1 cellular context compared by ENCODE assay signal in the genomic region with DNA sequence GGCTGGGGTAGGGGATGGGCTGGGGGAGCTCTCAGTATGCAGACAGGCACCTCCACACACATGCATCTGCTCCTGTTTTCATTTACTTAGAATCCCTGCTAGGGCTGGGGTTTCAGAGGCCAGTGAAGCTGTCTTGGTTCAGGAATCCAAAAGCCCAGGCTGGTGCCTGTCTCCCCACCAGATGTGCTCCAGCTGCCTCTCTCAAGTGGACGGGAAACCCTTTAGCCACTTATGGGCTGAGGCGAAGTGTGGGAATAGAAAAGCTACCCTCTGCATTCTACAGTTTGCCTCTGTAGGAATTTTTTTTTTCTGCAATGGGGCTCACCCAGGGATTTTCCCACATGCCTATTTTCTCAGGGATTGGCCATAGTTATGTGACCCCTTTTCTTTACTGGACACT.
TF ChIP-seq lines count a peak whose summit lies in the region.

No MANE protein-coding gene starts in this region.

TF ChIP-seq in IMR-90, 13 proteins besides CTCF, POLR2A, EP300 and RAD21 (continued from another document):
- TF ChIP-seq, protein P1, sequence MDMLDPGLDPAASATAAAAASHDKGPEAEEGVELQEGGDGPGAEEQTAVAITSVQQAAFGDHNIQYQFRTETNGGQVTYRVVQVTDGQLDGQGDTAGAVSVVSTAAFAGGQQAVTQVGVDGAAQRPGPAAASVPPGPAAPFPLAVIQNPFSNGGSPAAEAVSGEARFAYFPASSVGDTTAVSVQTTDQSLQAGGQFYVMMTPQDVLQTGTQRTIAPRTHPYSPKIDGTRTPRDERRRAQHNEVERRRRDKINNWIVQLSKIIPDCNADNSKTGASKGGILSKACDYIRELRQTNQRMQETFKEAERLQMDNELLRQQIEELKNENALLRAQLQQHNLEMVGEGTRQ (IDR thresholded peaks at IDR 0.05; ENCODE audit: low read depth, low read length) = no peak
- no peak for TF ChIP-seq CEBPB (IDR thresholded peaks at IDR 0.05; ENCODE audit: low read depth, low read length)
- TF ChIP-seq MAZ (IDR thresholded peaks at IDR 0.05; ENCODE audit: borderline replicate concordance, low read depth, low read length) = no peak
